ENCODE assay signal across 1 cellular context in genomic region chr10:33252324-33252723, GRCh38.
TF ChIP-seq lines count a peak whose summit lies in the region.

No MANE protein-coding gene starts in this region.

TF ChIP-seq in IMR-90, 13 proteins besides CTCF, POLR2A, EP300 and RAD21 (continued from another document):
- TF ChIP-seq, protein P1, sequence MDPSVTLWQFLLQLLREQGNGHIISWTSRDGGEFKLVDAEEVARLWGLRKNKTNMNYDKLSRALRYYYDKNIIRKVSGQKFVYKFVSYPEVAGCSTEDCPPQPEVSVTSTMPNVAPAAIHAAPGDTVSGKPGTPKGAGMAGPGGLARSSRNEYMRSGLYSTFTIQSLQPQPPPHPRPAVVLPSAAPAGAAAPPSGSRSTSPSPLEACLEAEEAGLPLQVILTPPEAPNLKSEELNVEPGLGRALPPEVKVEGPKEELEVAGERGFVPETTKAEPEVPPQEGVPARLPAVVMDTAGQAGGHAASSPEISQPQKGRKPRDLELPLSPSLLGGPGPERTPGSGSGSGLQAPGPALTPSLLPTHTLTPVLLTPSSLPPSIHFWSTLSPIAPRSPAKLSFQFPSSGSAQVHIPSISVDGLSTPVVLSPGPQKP (IDR thresholded peaks at IDR 0.05; ENCODE audit: borderline replicate concordance, low read depth, low read length): no peak
- TF ChIP-seq FOS (IDR thresholded peaks at IDR 0.05; ENCODE audit: low read depth, low read length) (no peak), MAFK (IDR thresholded peaks at IDR 0.05; ENCODE audit: low read depth, low read length) (no peak), RCOR1 (IDR thresholded peaks at IDR 0.05; ENCODE audit: insufficient replicate concordance, low read length) (no peak), MAZ (IDR thresholded peaks at IDR 0.05; ENCODE audit: borderline replicate concordance, low read depth, low read length) (no peak)
TF ChIP-seq in IMR-90: peak in this region for 0.
